In the genomic region with DNA sequence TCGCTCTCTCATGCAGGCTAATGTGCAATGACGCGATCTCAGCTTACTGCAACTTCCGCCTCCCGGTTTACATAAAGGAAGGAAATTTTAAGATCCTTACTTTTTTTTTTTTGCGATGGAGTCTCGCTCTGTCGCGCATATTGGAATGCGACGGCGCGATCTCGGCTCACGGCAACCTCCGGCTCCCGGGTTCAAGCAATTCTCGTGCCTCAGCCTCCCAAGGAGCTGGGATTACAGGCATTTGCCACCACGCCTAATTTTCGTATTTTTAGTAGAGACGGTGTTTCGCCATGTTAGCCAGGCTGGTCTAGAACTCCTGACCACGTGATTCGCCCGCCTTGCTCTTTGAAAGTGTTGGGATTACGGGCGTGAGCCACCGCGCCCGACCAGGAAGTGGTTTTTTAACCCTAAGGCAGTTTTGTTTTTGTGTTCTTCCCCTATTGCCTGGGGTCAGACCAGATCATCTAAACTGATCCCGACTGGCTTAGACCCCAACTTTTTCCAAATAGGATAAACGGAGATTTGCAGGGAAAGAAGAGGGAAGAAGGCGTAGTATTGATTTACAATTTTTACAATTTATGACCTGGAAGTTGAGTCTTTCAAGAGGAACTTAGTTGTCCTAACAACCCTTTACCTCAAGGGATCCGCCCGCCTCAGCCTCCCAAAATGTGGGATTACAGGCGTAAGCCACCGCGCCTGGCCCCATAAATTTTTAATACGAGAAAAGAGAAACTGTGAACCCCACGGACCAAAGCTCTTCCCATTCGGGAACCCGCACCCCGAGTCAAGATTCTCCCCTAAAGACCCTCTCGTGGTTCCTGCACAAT, we compare ENCODE assay signal across 8 cellular contexts.
DNase-seq lines count a peak whose midpoint lies in the region; ATAC-seq and TF ChIP-seq lines count a peak whose summit lies in the region.

No MANE protein-coding gene starts in this region.

- H3K27ac Mint-ChIP-seq in CD8-positive, alpha-beta memory T cell: peak overlapping the region; percentile 65 to 96 (median 94)

- peak overlapping the region; percentile 98 for H2AK5ac ChIP-seq in trophoblast cell (ENCODE audit: low read length)

- H3K27me3 ChIP-seq in CD8-positive, alpha-beta memory T cell (ENCODE audit: insufficient read depth, low read length, poor library complexity, severe bottlenecking): no peaks in the 10 kb centered on the region
- no peaks in the 10 kb centered on the region for H3K27me3 ChIP-seq in heart right ventricle
- H3K27me3 ChIP-seq in trophoblast cell (ENCODE audit: insufficient read depth, low read length): no peaks in the 10 kb centered on the region

- no peaks in the 10 kb centered on the region for H3K9me3 Mint-ChIP-seq in CD8-positive, alpha-beta memory T cell

- peaks cover 0 to 12% (median 2%) of the 10 kb centered on the region in 3 donors for H3K36me3 Mint-ChIP-seq in CD8-positive, alpha-beta memory T cell

- H3K4me1 ChIP-seq in CD8-positive, alpha-beta memory T cell (ENCODE audit: insufficient read depth, low read length): no peaks in the 10 kb centered on the region
- H3K4me1 ChIP-seq in heart right ventricle (peaks cover 0 to 7% (median 0%) of the 10 kb centered on the region in 9 donors), trophoblast cell (ENCODE audit: control insufficient read depth in 1 of 2, insufficient read depth in 2 of 2, low read length in 2 of 2) (peaks cover 3 to 6% of the 10 kb centered on the region in 2 experiments)

- POLR2A ChIA-PET in CD8-positive, alpha-beta memory T cell (lab: Charles Lee): interaction anchor here (0.6 to 2.1 kb wide), 5 partner anchors 141 to 905 kb away, joined by 3 to 20 read pairs (median 6); a partner anchor contains a TSS

- H3K23ac ChIP-seq in trophoblast cell (ENCODE audit: low read length): no peak overlapping the region

- no peaks in the 10 kb centered on the region for H3K36me3 ChIP-seq in CD8-positive, alpha-beta memory T cell (ENCODE audit: insufficient read depth, low read length)
- peaks cover 0 to 3% (median 0%) of the 10 kb centered on the region in 9 donors for H3K36me3 ChIP-seq in heart right ventricle
- peaks cover 8% of the 10 kb centered on the region in 2 experiments for H3K36me3 ChIP-seq in trophoblast cell (ENCODE audit: control insufficient read depth in 1 of 2, insufficient read depth in 2 of 2, low read length in 2 of 2)

- intact Hi-C loops in heart right ventricle (cut with DNase I): loop anchor here in 1 of 10 donors (5.0 kb wide), 1 partner anchor 1084 kb away; a partner anchor contains a TSS

- H3K27me3 Mint-ChIP-seq in CD8-positive, alpha-beta memory T cell: peaks cover 0 to 4% of the 10 kb centered on the region in 2 donors

- DNase-seq in CD8-positive, alpha-beta memory T cell: peak in 4 of 5 donors; percentile 3 to 35 (median 20)
- DNase-seq in NB4 (ENCODE audit: low read depth): peak; percentile 81
- DNase-seq in amniotic epithelial cell (ENCODE audit: low read depth): peak; percentile 67
- peak; percentile 52 to 57 for DNase-seq in heart right ventricle
- DNase-seq in trophoblast cell: peak; percentile 84 to 96
- no peak for DNase-seq in NCI-H2081 treated with DMSO at 0.1 percent for 48 hours (lab: John Stamatoyannopoulos, UW)

- H3K79me2 ChIP-seq in trophoblast cell (ENCODE audit: control insufficient read depth, insufficient read depth, low read length, poor library complexity): peaks cover 29% of the 10 kb centered on the region

- peak overlapping the region; percentile 87 for H2AFZ ChIP-seq in trophoblast cell (ENCODE audit: insufficient read depth, low read length, poor library complexity)

- H4K8ac ChIP-seq in trophoblast cell (ENCODE audit: low read depth, low read length): peak overlapping the region; percentile 100

- peaks cover 14 to 24% (median 21%) of the 10 kb centered on the region in 3 donors for H3K4me1 Mint-ChIP-seq in CD8-positive, alpha-beta memory T cell

- TF ChIP-seq CTCF in NB4 (IDR thresholded peaks at IDR 0.05; ENCODE audit: low read depth, low read length) (no peak), heart right ventricle (IDR thresholded peaks at IDR 0.05) (no peak)

- CTCF ChIA-PET in CD8-positive, alpha-beta memory T cell (lab: Charles Lee): interaction anchor here (1.4 kb wide), 1 partner anchor 142 kb away, joined by 6 read pairs; a partner anchor contains a TSS

- H3K4me3 ChIP-seq in CD8-positive, alpha-beta memory T cell (ENCODE audit: low read length): peak overlapping the region; percentile 69
- H3K4me3 ChIP-seq in NB4 (ENCODE audit: low read depth, low read length) (peak overlapping the region; percentile 88), heart right ventricle (peak overlapping the region; percentile 10 to 80 (median 68)), trophoblast cell (ENCODE audit: low read depth, low read length) (peak overlapping the region; percentile 88)

- peak overlapping the region; percentile 71 for H2BK12ac ChIP-seq in trophoblast cell (ENCODE audit: low read length)

- 3 to 5% methylated on average over 44 of the region's 44 CpGs for WGBS in heart right ventricle, 2 donors
- no CpG with 5 or more reads among the region's 44 CpGs for WGBS in trophoblast cell (ENCODE audit: extremely low coverage, insufficient coverage, insufficient read length)

- H3K9ac ChIP-seq in trophoblast cell (ENCODE audit: low read length): peak overlapping the region; percentile 94

- ATAC-seq in heart right ventricle: peak; percentile 52 to 79 (median 69)
- ATAC-seq in HG03342 (IDR thresholded peaks at IDR 0.05; ENCODE audit: unreplicated experiment): no peak
- ATAC-seq in HG02884 (IDR thresholded peaks at IDR 0.05; ENCODE audit: unreplicated experiment): no peak

- TF ChIP-seq POLR2A in NB4 (IDR thresholded peaks at IDR 0.05; ENCODE audit: extremely low read depth, insufficient read length): no peak

- H4K12ac ChIP-seq in trophoblast cell (ENCODE audit: low read depth, low read length): peak overlapping the region; percentile 96

- peak overlapping the region; percentile 99 for H2BK5ac ChIP-seq in trophoblast cell (ENCODE audit: low read depth, low read length, poor library complexity)

- H3K14ac ChIP-seq in trophoblast cell (ENCODE audit: low read length): peak overlapping the region; percentile 99

- peak overlapping the region; percentile 99 for H4K91ac ChIP-seq in trophoblast cell (ENCODE audit: low read depth, low read length)

- no peak overlapping the region for H3K27ac ChIP-seq in CD8-positive, alpha-beta memory T cell (ENCODE audit: low read depth, low read length)
- peak overlapping the region; percentile 49 to 90 (median 81) for H3K27ac ChIP-seq in heart right ventricle
- H3K27ac ChIP-seq in trophoblast cell (ENCODE audit: low read depth, low read length): peak overlapping the region; percentile 99

- peak overlapping the region; percentile 99 for H3K18ac ChIP-seq in trophoblast cell (ENCODE audit: low read length)

- peak overlapping the region; percentile 95 to 98 (median 97) for H3K4me3 Mint-ChIP-seq in CD8-positive, alpha-beta memory T cell

- H3K9me3 ChIP-seq in CD8-positive, alpha-beta memory T cell (ENCODE audit: low read length): no peaks in the 10 kb centered on the region
- peaks cover 0 to 6% (median 0%) of the 10 kb centered on the region in 11 donors for H3K9me3 ChIP-seq in heart right ventricle
- H3K9me3 ChIP-seq in trophoblast cell (ENCODE audit: insufficient read depth, low read depth, low read length): no peaks in the 10 kb centered on the region

- H2BK120ac ChIP-seq in trophoblast cell (ENCODE audit: insufficient read depth, low read length, poor library complexity): peak overlapping the region; percentile 100

- peak overlapping the region; percentile 100 for H3K4ac ChIP-seq in trophoblast cell (ENCODE audit: low read depth, low read length)

- H3K79me1 ChIP-seq in trophoblast cell (ENCODE audit: low read length): peaks cover 19% of the 10 kb centered on the region

- H3K4me2 ChIP-seq in trophoblast cell (ENCODE audit: low read length): peak overlapping the region; percentile 76

Comparison
In these comparisons a context has a peak if more than half of its experiments do, and no peak if none do; other contexts are left out.
1. ATAC-seq: peak in heart right ventricle (8 of 8); none in HG03342 (single experiment) and HG02884 (single experiment).
2. Peak in every context shown above with its lines, with median percentiles within 50 percentile points of each other: H3K4me3 ChIP-seq.